1 cellular context compared by ENCODE assay signal in the genomic region with DNA sequence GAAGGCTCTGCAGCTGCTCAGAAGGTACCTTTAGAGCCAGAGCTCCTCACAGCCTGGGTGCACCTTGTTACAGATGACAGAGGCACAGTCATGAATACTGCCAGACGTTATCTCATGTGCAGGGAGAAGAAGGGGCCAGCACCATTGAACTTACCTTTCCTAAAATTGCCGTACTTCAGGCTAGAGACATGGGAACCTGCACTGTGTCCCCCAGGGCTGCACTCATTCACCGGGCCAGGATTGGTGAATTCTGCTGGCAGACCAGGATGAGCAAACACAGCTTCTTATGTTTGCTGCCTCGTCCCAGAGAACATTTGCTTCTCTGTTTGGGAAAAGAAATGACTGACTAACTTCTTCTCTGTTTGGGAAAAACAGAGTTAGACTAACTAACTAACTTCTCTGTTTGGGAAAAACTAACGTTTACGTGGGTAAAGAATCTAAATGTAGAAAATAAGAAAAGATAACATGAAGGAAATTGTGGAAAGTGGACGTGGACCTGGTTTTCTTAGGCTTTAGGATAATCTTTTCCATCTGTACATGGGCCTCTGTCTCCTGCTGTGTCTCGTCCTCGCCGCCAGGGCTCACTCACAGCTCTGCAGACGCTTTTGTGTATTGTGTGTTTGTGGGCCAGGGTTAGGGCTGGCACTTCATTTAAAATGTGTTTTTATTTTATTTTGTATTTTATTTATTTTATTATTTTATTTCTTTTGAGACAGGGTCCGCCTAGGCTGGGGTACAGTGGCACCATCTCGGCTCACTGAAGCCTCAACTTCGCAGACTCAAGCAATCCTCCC.
TF ChIP-seq lines count a peak whose summit lies in the region.

No MANE protein-coding gene starts in this region.

TF ChIP-seq in K562, 482 proteins besides CTCF, POLR2A, EP300 and RAD21:
- TF ChIP-seq MCM3 (IDR thresholded peaks at IDR 0.05): no peak
- TF ChIP-seq, protein P1, sequence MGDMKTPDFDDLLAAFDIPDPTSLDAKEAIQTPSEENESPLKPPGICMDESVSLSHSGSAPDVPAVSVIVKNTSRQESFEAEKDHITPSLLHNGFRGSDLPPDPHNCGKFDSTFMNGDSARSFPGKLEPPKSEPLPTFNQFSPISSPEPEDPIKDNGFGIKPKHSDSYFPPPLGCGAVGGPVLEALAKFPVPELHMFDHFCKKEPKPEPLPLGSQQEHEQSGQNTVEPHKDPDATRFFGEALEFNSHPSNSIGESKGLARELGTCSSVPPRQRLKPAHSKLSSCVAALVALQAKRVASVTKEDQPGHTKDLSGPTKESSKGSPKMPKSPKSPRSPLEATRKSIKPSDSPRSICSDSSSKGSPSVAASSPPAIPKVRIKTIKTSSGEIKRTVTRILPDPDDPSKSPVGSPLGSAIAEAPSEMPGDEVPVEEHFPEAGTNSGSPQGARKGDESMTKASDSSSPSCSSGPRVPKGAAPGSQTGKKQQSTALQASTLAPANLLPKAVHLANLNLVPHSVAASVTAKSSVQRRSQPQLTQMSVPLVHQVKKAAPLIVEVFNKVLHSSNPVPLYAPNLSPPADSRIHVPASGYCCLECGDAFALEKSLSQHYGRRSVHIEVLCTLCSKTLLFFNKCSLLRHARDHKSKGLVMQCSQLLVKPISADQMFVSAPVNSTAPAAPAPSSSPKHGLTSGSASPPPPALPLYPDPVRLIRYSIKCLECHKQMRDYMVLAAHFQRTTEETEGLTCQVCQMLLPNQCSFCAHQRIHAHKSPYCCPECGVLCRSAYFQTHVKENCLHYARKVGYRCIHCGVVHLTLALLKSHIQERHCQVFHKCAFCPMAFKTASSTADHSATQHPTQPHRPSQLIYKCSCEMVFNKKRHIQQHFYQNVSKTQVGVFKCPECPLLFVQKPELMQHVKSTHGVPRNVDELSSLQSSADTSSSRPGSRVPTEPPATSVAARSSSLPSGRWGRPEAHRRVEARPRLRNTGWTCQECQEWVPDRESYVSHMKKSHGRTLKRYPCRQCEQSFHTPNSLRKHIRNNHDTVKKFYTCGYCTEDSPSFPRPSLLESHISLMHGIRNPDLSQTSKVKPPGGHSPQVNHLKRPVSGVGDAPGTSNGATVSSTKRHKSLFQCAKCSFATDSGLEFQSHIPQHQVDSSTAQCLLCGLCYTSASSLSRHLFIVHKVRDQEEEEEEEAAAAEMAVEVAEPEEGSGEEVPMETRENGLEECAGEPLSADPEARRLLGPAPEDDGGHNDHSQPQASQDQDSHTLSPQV (IDR thresholded peaks at IDR 0.05): no peak
TF ChIP-seq in K562: peak in this region for 0.
